ENCODE assay signal across 1 cellular context in genomic region chr12:105855691-105856405, GRCh38.
TF ChIP-seq lines count a peak whose summit lies in the region.

No MANE protein-coding gene starts in this region.

TF ChIP-seq in HepG2, 621 proteins besides CTCF, POLR2A, EP300 and RAD21 (continued from another document):
- TF ChIP-seq ZNF740 (CRISPR knock-in tag; IDR thresholded peaks at IDR 0.05) (no peak), FLYWCH1 (CRISPR knock-in tag; IDR thresholded peaks at IDR 0.05) (no peak), ZNF879 (CRISPR knock-in tag; IDR thresholded peaks at IDR 0.05) (no peak)
